In genomic region chr2:101518470-101519172, GRCh38 we compare ENCODE assay signal across 7 cellular contexts. TPM values are rescaled to one million over a fixed set of nuclear protein-coding genes. Genes with fewer than 3 reads are reported as not detected.
DNase-seq lines count a peak whose midpoint lies in the region; ATAC-seq and TF ChIP-seq lines count a peak whose summit lies in the region.

No MANE protein-coding gene starts in this region.

- H3K9me3 Mint-ChIP-seq in mesothelial cell of epicardium, result peaks cover 6% of the 10 kb centered on the region

- intact Hi-C loops in dorsolateral prefrontal cortex (cut with DNase I), result loop anchor here (1.0 to 5.0 kb wide), 3 partner anchors 179 to 314 kb away; partner anchors contain the start of gene MAP4K4 (in 2 of the 2)

- no peaks in the 10 kb centered on the region for H3K36me3 Mint-ChIP-seq in mesothelial cell of epicardium

- peak; percentile 64 for DNase-seq in GM03348 (ENCODE audit: low spot score)
- DNase-seq in NCI-H345 (lab: John Stamatoyannopoulos, UW), result peak; percentile 52
- peak; percentile 41 to 70 (median 64) for DNase-seq in dorsolateral prefrontal cortex
- DNase-seq in mesothelial cell of epicardium (ENCODE audit: low spot score in 2 of 2, unreplicated experiment in 2 of 2), result no peak

- no peaks in the 10 kb centered on the region for H3K27me3 Mint-ChIP-seq in mesothelial cell of epicardium (ENCODE audit: low read depth)

- ATAC-seq in GM21529 (IDR thresholded peaks at IDR 0.05; ENCODE audit: unreplicated experiment) (no peak), GM19467 (IDR thresholded peaks at IDR 0.05; ENCODE audit: unreplicated experiment) (no peak), HG02571 (IDR thresholded peaks at IDR 0.05; ENCODE audit: unreplicated experiment) (no peak)

- TF ChIP-seq CTCF in dorsolateral prefrontal cortex (IDR thresholded peaks at IDR 0.05 in 54 of 56, conservative IDR thresholded peaks at IDR 0.05 in 2 of 56; ENCODE audit: low read depth in 1 of 56, partially characterized antibody in 56 of 56), result peak in 53 of 56 donors; percentile 31 to 76 (median 58)
- no peak for TF ChIP-seq CTCF in mesothelial cell of epicardium (IDR thresholded peaks at IDR 0.05; ENCODE audit: unreplicated experiment)

- H3K4me1 Mint-ChIP-seq in mesothelial cell of epicardium, result peaks cover 28% of the 10 kb centered on the region

- peak overlapping the region; percentile 39 for H3K27ac Mint-ChIP-seq in mesothelial cell of epicardium

- H3K27me3 ChIP-seq in dorsolateral prefrontal cortex, result no peaks in the 10 kb centered on the region

- peak overlapping the region in 41 of 59 donors; percentile 1 to 57 (median 33) for H3K4me3 ChIP-seq in dorsolateral prefrontal cortex

- H3K4me3 Mint-ChIP-seq in mesothelial cell of epicardium, result no peak overlapping the region

- peak overlapping the region in 29 of 59 donors; percentile 1 to 75 (median 55) for H3K27ac ChIP-seq in dorsolateral prefrontal cortex

RNA-seq across cellular contexts. Expression of gene RFX8, which starts 43.7 kb away (rescaled TPM):
- total RNA-seq in dorsolateral prefrontal cortex, result 1 to 10 TPM in 114 of 120 experiments, under 1 TPM in 6; 0.60 to 8.9 (median 2.6) TPM
- total RNA-seq in mesothelial cell of epicardium, result 0.65 to 0.86 TPM (median 0.66 TPM) in 3 replicates

Comparison
In these comparisons a context has a peak if more than half of its experiments do, and no peak if none do; other contexts are left out.
1. DNase-seq: peak in GM03348 (single experiment), NCI-H345 (single experiment) and dorsolateral prefrontal cortex (10 of 10); none in mesothelial cell of epicardium (0 of 2).